In genomic region chr19:58519087-58519354, GRCh38 we compare ENCODE assay signal across 8 cellular contexts. TPM values are rescaled to one million over a fixed set of nuclear protein-coding genes. Genes with fewer than 3 reads are reported as not detected.
A peak's percentile ranks its signal among the peaks of the same experiment; 100 is the strongest.
DNase-seq lines count a peak whose midpoint lies in the region; ATAC-seq and TF ChIP-seq lines count a peak whose summit lies in the region.

No MANE protein-coding gene starts in this region.

- H3K9me3 Mint-ChIP-seq in activated B cell treated with CpG ODN at 0.5 μM for 24 hours, result no peaks in the 10 kb centered on the region
- no peaks in the 10 kb centered on the region for H3K9me3 Mint-ChIP-seq in dendritic cell treated with granulocyte-macrophage colony-stimulating factor and Interleukin-4, amounts not matched to agents 40 ng/mL and 50 ng/mL, for 4 days

- intact Hi-C loops in activated B cell treated with CpG ODN at 0.5 μM for 24 hours (cut with micrococcal nuclease), result loop anchor here (1.0 to 5.0 kb wide), 13 partner anchors 20 to 1112 kb away; partner anchors contain the start of genes CHMP2A, TRIM28, ZNF132 and ZNF446
- intact Hi-C loops in dendritic cell treated with granulocyte-macrophage colony-stimulating factor and Interleukin-4, amounts not matched to agents 40 ng/mL and 50 ng/mL, for 4 days (cut with micrococcal nuclease), result loop anchor here (2.0 kb wide), 2 partner anchors 24 to 54 kb away; partner anchors contain the start of gene MZF1

- no peaks in the 10 kb centered on the region for H3K27me3 Mint-ChIP-seq in activated B cell treated with CpG ODN at 0.5 μM for 24 hours
- no peaks in the 10 kb centered on the region for H3K27me3 Mint-ChIP-seq in dendritic cell treated with granulocyte-macrophage colony-stimulating factor and Interleukin-4, amounts not matched to agents 40 ng/mL and 50 ng/mL, for 4 days

- POLR2A ChIA-PET in activated B cell treated with CpG ODN at 0.5 μM for 24 hours (lab: Charles Lee), result interaction anchor here (1.1 to 4.4 kb wide), 13 partner anchors 19 to 516 kb away, joined by 3 to 82 read pairs (median 16); partner anchors contain the start of genes CHMP2A, MZF1, TRIM28 and ZNF132

- H3K4me3 Mint-ChIP-seq in activated B cell treated with CpG ODN at 0.5 μM for 24 hours, result peak overlapping the region; percentile 95
- peak overlapping the region; percentile 96 for H3K4me3 Mint-ChIP-seq in dendritic cell treated with granulocyte-macrophage colony-stimulating factor and Interleukin-4, amounts not matched to agents 40 ng/mL and 50 ng/mL, for 4 days

- DNase-seq in DMS153 treated with DMSO at 0.1 percent for 48 hours (lab: John Stamatoyannopoulos, UW; ENCODE audit: unreplicated experiment) (peak; percentile 60), HFF-Myc (ENCODE audit: extremely low read depth, low read depth) (peak; percentile 30), NCI-H226 (peak; percentile 65), activated B cell treated with CpG ODN at 0.5 μM for 24 hours (peak; percentile 28), left lobe of liver (ENCODE audit: low spot score) (peak; percentile 69), NCI-H187 treated with DMSO at 0.1 percent for 48 hours (lab: John Stamatoyannopoulos, UW) (no peak)
- peak; percentile 52 for DNase-seq in stimulated activated CD4-positive, alpha-beta T cell treated with anti-CD3 and anti-CD28 coated beads, Interleukin-4, amount 100 ng/mL, for 1 hour

- H3K4me3 ChIP-seq in HFF-Myc (replicated peaks; ENCODE audit: low read depth, low read length), result peak overlapping the region; percentile 84

- peaks cover 44% of the 10 kb centered on the region for H3K4me1 Mint-ChIP-seq in activated B cell treated with CpG ODN at 0.5 μM for 24 hours
- H3K4me1 Mint-ChIP-seq in dendritic cell treated with granulocyte-macrophage colony-stimulating factor and Interleukin-4, amounts not matched to agents 40 ng/mL and 50 ng/mL, for 4 days (ENCODE audit: low read depth), result peaks cover 66% of the 10 kb centered on the region

- ATAC-seq in activated B cell treated with CpG ODN at 0.5 μM for 24 hours (ENCODE audit: low read depth), result no peak
- ATAC-seq in left lobe of liver, result peak; percentile 57

- CTCF ChIA-PET in activated B cell treated with CpG ODN at 0.5 μM for 24 hours (lab: Charles Lee), result interaction anchor here (1.1 to 1.9 kb wide), 4 partner anchors 56 to 156 kb away, joined by 3 to 19 read pairs (median 3); partner anchors contain the start of gene ZNF497

- H3K36me3 Mint-ChIP-seq in activated B cell treated with CpG ODN at 0.5 μM for 24 hours (ENCODE audit: low read depth), result peaks cover 31% of the 10 kb centered on the region
- peaks cover 55% of the 10 kb centered on the region for H3K36me3 Mint-ChIP-seq in dendritic cell treated with granulocyte-macrophage colony-stimulating factor and Interleukin-4, amounts not matched to agents 40 ng/mL and 50 ng/mL, for 4 days (ENCODE audit: low read depth)

- peak overlapping the region; percentile 97 for H3K27ac Mint-ChIP-seq in activated B cell treated with CpG ODN at 0.5 μM for 24 hours
- H3K27ac Mint-ChIP-seq in dendritic cell treated with granulocyte-macrophage colony-stimulating factor and Interleukin-4, amounts not matched to agents 40 ng/mL and 50 ng/mL, for 4 days, result peak overlapping the region; percentile 95

- TF ChIP-seq CTCF in HFF-Myc (IDR thresholded peaks at IDR 0.05; ENCODE audit: low read depth, low read length, missing control alignments) (peak; percentile 83), activated B cell treated with CpG ODN at 0.5 μM for 24 hours (IDR thresholded peaks at IDR 0.05) (no peak)

RNA-seq across cellular contexts. Expression of gene ZBTB45, which starts 0.6 kb away (rescaled TPM):
- total RNA-seq in activated B cell treated with CpG ODN at 0.5 μM for 24 hours (18.0 and 20.2 TPM in 2 replicates), left lobe of liver (5.0 TPM)

RNA-seq across cellular contexts. Expression of gene SLC27A5, which starts 7.2 kb away (rescaled TPM):
- total RNA-seq in activated B cell treated with CpG ODN at 0.5 μM for 24 hours, result 8.0 and 10.2 TPM in 2 replicates
- total RNA-seq in left lobe of liver, result 736 TPM

RNA-seq across cellular contexts. Expression of gene TRIM28, which starts 24.8 kb away (rescaled TPM):
- total RNA-seq in activated B cell treated with CpG ODN at 0.5 μM for 24 hours (380 and 407 TPM in 2 replicates), left lobe of liver (84.0 TPM)

RNA-seq across cellular contexts. Expression of gene CHMP2A, which starts 35.9 kb away (rescaled TPM):
- total RNA-seq in activated B cell treated with CpG ODN at 0.5 μM for 24 hours (95.6 and 96.3 TPM in 2 replicates), left lobe of liver (73.4 TPM)

RNA-seq across cellular contexts. Expression of gene UBE2M, which starts 39.4 kb away (rescaled TPM):
- total RNA-seq in activated B cell treated with CpG ODN at 0.5 μM for 24 hours (55.1 and 66.7 TPM in 2 replicates), left lobe of liver (20.5 TPM)

Comparison
In these comparisons a context has a peak if more than half of its experiments do, and no peak if none do; other contexts are left out.
1. RNA of gene SLC27A5, which starts 7.2 kb away (total RNA-seq): 736 TPM in left lobe of liver (single experiment); 8.0 to 10.2 TPM in activated B cell treated with CpG ODN at 0.5 μM for 24 hours; every median in the first group is over 10 times any median in the second.